Comparison of ENCODE assay signal across 8 cellular contexts in the genomic region with DNA sequence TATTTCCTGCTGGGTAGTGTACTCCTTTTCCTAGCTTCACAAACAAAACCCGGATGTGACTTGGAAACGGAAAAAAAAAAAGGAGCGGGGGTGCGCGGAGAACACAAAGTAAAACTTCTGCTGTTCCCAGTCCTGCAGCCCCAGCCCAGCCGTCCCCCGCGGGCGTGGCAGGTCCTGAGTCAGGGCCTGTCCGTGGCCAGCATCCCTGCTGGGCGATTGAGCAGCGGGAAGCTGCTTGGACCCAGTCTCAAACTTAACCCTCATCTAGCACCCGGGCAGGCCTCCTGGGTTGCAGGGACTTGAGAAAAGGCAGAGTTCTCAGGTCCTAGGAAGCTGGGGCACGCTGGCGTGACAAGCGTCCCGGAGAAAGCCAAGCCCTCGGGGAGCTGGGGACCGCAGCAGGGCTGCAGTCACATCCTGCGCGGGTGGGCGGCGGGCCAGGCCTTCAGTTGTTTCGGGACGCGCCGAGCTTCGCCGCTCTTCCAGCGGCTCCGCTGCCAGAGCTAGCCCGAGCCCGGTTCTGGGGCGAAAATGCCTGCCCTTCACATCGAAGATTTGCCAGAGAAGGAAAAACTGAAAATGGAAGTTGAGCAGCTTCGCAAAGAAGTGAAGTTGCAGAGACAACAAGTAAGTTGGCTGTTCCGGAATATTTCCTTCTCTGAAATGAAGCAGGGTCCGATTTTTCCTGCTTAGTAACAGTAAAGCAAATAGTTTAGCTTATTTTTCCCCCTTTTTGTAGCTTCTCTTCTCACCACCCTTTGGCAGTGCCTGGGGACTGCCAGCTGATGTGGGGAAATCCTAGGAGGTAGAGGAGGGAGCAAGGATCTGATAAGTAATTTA. TPM values are rescaled to one million over a fixed set of nuclear protein-coding genes. Genes with fewer than 3 reads are reported as not detected.
DNase-seq lines count a peak whose midpoint lies in the region; ATAC-seq, FAIRE-seq and TF ChIP-seq lines count a peak whose summit lies in the region.

GNG11 (plus strand) TSS at position 129 of the 840 bp plus-strand sequence; CDS start at position 532, 403 bp downstream.

- no peaks in the 10 kb centered on the region for H3K36me3 ChIP-seq in OCI-LY1 (ENCODE audit: insufficient read depth, low read length)

- H2AFZ ChIP-seq in OCI-LY1 (ENCODE audit: low read length) = peak within 1 kb of the TSS; percentile 40

- DNase-seq in A549 (ENCODE audit: low read depth in 1 of 2, low spot score in 1 of 2) = peak; percentile 38 to 79
- DNase-seq in GM18507 (ENCODE audit: extremely low spot score, insufficient read length, low read depth) = peak; percentile 2
- DNase-seq in astrocyte of the spinal cord (ENCODE audit: low read depth, low spot score) = peak; percentile 85
- peak in 46 of 51 donors; percentile 4 to 73 (median 33) for DNase-seq in hypothalamus (lab: John Stamatoyannopoulos, UW)
- peak; percentile 78 for DNase-seq in pulmonary artery endothelial cell (ENCODE audit: low read depth, low spot score)
- DNase-seq in DMS153 treated with DMSO at 0.1 percent for 48 hours (lab: John Stamatoyannopoulos, UW; ENCODE audit: unreplicated experiment) = no peak

- peak within 1 kb of the TSS; percentile 97 for H3K4me2 ChIP-seq in A549
- H3K4me2 ChIP-seq in OCI-LY1 (ENCODE audit: low read length) = peak within 1 kb of the TSS; percentile 56

- H3K9me2 ChIP-seq in OCI-LY1 (ENCODE audit: low read depth, low read length) = no peaks in the 10 kb centered on the region

- H3K4me3 ChIP-seq in A549 (peak within 1 kb of the TSS; percentile 74), OCI-LY1 (ENCODE audit: low read depth, low read length, poor library complexity, severe bottlenecking) (peak within 1 kb of the TSS; percentile 59), astrocyte of the spinal cord (ENCODE audit: low read depth, low read length) (peak within 1 kb of the TSS; percentile 57)

- no peaks in the 10 kb centered on the region for H3K27me3 ChIP-seq in OCI-LY1 (ENCODE audit: insufficient read depth, low read length)

- peak within 1 kb of the TSS; percentile 56 for H3K9ac ChIP-seq in OCI-LY1 (ENCODE audit: low read length)

- FAIRE-seq in A549 (lab: Jason Lieb, UNC) = no peak
- no peak for FAIRE-seq in GM18507 (lab: Jason Lieb, UNC)

- in situ Hi-C loops in astrocyte of the spinal cord (cut with HindIII; ENCODE audit: low sequenced_read_pairs) = no loop called here

- TF ChIP-seq POLR2A in A549 (IDR thresholded peaks at IDR 0.05; ENCODE audit: low read length) = peak; percentile 47

- TF ChIP-seq RAD21 in A549 (conservative IDR thresholded peaks at IDR 0.05 in 1 of 2, IDR thresholded peaks at IDR 0.05 in 1 of 2) = 0 out of 5 replicates have a peak, but pooled peaks of 1 of the 2 experiments have one; percentile 19

- WGBS in A549 (ENCODE audit: missing lambda C conversion rate) = under 1% methylated on average over 26 of the region's 38 CpGs

- peak within 1 kb of the TSS; percentile 75 to 99 for H3K27ac ChIP-seq in A549
- H3K27ac ChIP-seq in OCI-LY1 (ENCODE audit: low read depth, low read length, poor library complexity, severe bottlenecking) = peak within 1 kb of the TSS; percentile 19

- 0 out of 5 replicates have a peak, but pooled peaks of 1 of the 2 experiments have one; percentile 21 for TF ChIP-seq EP300 in A549 (IDR thresholded peaks at IDR 0.05)

- TF ChIP-seq CTCF in A549 (IDR thresholded peaks at IDR 0.05) (no peak), OCI-LY1 (IDR thresholded peaks at IDR 0.05; ENCODE audit: low read length) (no peak; the same call in 1 of the 2 replicates), astrocyte of the spinal cord (IDR thresholded peaks at IDR 0.05; ENCODE audit: low read depth, low read length) (no peak)

- POLR2A ChIA-PET in A549 (lab: Yijun Ruan, JAX) = interaction anchor here (0.7 to 3.3 kb wide), 7 partner anchors 10 to 166 kb away, joined by 3 to 39 read pairs (median 4); partner anchors contain the start of gene TFPI2

- no peaks in the 10 kb centered on the region for H3K79me2 ChIP-seq in OCI-LY1 (ENCODE audit: insufficient read depth, low read length)

- H3F3A ChIP-seq in OCI-LY1 (ENCODE audit: insufficient read depth, low read length) = no peaks in the 10 kb centered on the region

- peak; percentile 89 to 94 for ATAC-seq in A549
- ATAC-seq in HG02870 (IDR thresholded peaks at IDR 0.05; ENCODE audit: unreplicated experiment) = peak; percentile 83

- H4K20me1 ChIP-seq in OCI-LY1 (ENCODE audit: insufficient read depth, low read length) = no peaks in the 10 kb centered on the region

- H3K4me1 ChIP-seq in A549 (peaks cover 12% of the 10 kb centered on the region; the same call in 2 of the 3 replicates), OCI-LY1 (ENCODE audit: insufficient read depth, low read length, severe bottlenecking) (peaks cover 57% of the 10 kb centered on the region)

- CTCF ChIA-PET in A549 (lab: Yijun Ruan, JAX) = interaction anchor here (0.7 to 2.6 kb wide), 6 partner anchors 12 to 367 kb away, joined by 3 to 12 read pairs (median 6); partner anchors contain the start of gene TFPI2

- H3K9me3 ChIP-seq in A549 (no peaks in the 10 kb centered on the region), OCI-LY1 (ENCODE audit: low read length) (no peaks in the 10 kb centered on the region)

TF ChIP-seq in A549, 52 proteins besides CTCF, POLR2A, EP300 and RAD21:
- TF ChIP-seq JUNB (IDR thresholded peaks at IDR 0.05) (no peak), RFX5 (IDR thresholded peaks at IDR 0.05) (no peak), KDM1A (IDR thresholded peaks at IDR 0.05; ENCODE audit: low read depth) (no peak), JUN (IDR thresholded peaks at IDR 0.05) (peak; percentile 27 to 71; a peak in 4 of 5 replicates), REST (IDR thresholded peaks at IDR 0.05) (no peak), ESRRA (IDR thresholded peaks at IDR 0.05; ENCODE audit: borderline replicate concordance, low read length) (no peak), GATA3 (IDR thresholded peaks at IDR 0.05; ENCODE audit: borderline replicate concordance) (no peak), HOXB5 (CRISPR knock-in tag; IDR thresholded peaks at IDR 0.05) (no peak), PHF8 (IDR thresholded peaks at IDR 0.05; ENCODE audit: borderline replicate concordance, low read depth) (peak; percentile 35; the same call in 1 of the 2 replicates), FOSL2 (IDR thresholded peaks at IDR 0.05) (no peak), FOSL2 (CRISPR knock-in tag; IDR thresholded peaks at IDR 0.05) (0 out of 2 replicates have a peak, but pooled peaks have one; percentile 9), MYC (IDR thresholded peaks at IDR 0.05; ENCODE audit: borderline replicate concordance, low read length) (no peak), RCOR1 (IDR thresholded peaks at IDR 0.05; ENCODE audit: low read depth, low read length) (no peak)
- TF ChIP-seq, protein P1, sequence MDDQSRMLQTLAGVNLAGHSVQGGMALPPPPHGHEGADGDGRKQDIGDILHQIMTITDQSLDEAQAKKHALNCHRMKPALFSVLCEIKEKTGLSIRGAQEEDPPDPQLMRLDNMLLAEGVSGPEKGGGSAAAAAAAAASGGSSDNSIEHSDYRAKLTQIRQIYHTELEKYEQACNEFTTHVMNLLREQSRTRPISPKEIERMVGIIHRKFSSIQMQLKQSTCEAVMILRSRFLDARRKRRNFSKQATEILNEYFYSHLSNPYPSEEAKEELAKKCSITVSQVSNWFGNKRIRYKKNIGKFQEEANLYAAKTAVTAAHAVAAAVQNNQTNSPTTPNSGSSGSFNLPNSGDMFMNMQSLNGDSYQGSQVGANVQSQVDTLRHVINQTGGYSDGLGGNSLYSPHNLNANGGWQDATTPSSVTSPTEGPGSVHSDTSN (IDR thresholded peaks at IDR 0.05) = no peak
- TF ChIP-seq, protein P2, sequence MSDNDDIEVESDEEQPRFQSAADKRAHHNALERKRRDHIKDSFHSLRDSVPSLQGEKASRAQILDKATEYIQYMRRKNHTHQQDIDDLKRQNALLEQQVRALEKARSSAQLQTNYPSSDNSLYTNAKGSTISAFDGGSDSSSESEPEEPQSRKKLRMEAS (IDR thresholded peaks at IDR 0.05) = peak; percentile 54
TF ChIP-seq in A549: peak in this region for 4.

RNA-seq across cellular contexts. Expression of gene GNG11, which starts in this region (rescaled TPM):
- polyA plus RNA-seq in A549 (2011; rRNA removed) (23.4 and 31.1 TPM in 2 replicates), A549 (2017; fragmentation: RNase III; extraction: RNeasy Plus Mini Kit Qiagen cat#74134 plus additional on column Dnase treatment) (26.3 to 34.8 TPM (median 33.4 TPM) in 3 replicates)
- polyA plus RNA-seq in A549 (2012; cell fraction: cytosol; rRNA removed) = 11.2 and 11.5 TPM in 2 replicates
- 4.6 and 5.5 TPM in 2 replicates for polyA plus RNA-seq in A549 (2012; cell fraction: nucleus; rRNA removed)
- polyA minus RNA-seq in A549 (2011; rRNA and poly(A)+ RNA removed) = 5.6 and 6.9 TPM in 2 replicates
- 147 and 170 TPM in 2 replicates for total RNA-seq in pulmonary artery endothelial cell
